ENCODE assay signal across 13 cellular contexts in the genomic region with DNA sequence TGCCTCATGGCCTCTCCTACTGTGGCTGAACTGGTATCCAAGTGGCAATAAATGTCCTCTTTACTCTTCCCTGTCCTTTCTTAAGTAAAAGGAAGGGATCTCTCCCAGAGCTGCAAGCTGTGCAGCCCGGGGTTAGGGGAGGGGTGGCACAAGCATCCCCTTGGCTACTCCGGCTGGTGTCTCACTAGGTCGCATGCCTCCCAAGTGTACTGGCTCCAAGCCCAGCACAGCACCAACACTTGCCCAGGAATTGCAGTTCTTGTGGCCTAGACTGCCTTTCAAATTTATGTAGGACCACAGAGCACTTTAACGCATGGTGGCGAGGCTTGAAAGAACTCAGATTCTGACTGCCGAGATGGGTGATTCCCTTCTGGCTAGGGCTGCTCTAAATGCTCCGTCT.
"Had no signal": no experiment of that assay in that cellular context is flagged by ENCODE, and none has a peak within 500 bp of the region (broad histone marks: within the 10 kb centered on the region; RNA-seq: fewer than 3 reads in every experiment).

No MANE protein-coding gene starts in this region.

- H3K4me1 ChIP-seq: sigmoid colon, tibial nerve, upper lobe of right lung, vagina had no signal

- H3K27me3 ChIP-seq: neutrophil, upper lobe of right lung, vagina had no signal

- H3K4me3 ChIP-seq: mucosa of descending colon, sigmoid colon, tibial nerve, upper lobe of right lung, vagina had no signal

- ATAC-seq: mucosa of descending colon; naive thymus-derived CD8-positive, alpha-beta T cell; stimulated activated naive CD8-positive, alpha-beta T cell treated with anti-CD3 and anti-CD28 coated beads, Interleukin-15, Interleukin-2, amounts not matched to agents 100 U/mL and 50 U/mL, for 24 hours; upper lobe of right lung had no signal

- H3K9me3 ChIP-seq: mucosa of descending colon, neutrophil, sigmoid colon, tibial nerve, upper lobe of right lung, vagina had no signal

- DNase-seq: effector memory CD4-positive, alpha-beta T cell; mammary epithelial cell; mucosa of descending colon; naive thymus-derived CD8-positive, alpha-beta T cell; posterior cingulate gyrus; sigmoid colon; small intestine; stimulated activated CD4-positive, alpha-beta T cell treated with anti-CD3 and anti-CD28 coated beads, Interleukin-12 subunit alpha, Interleukin-12 subunit beta, amount 100 ng/mL, for 4 hours; stimulated activated naive CD8-positive, alpha-beta T cell treated with anti-CD3 and anti-CD28 coated beads, Interleukin-15, Interleukin-2, amounts not matched to agents 100 U/mL and 50 U/mL, for 24 hours; upper lobe of right lung had no signal

- H3K36me3 ChIP-seq: neutrophil, sigmoid colon, tibial nerve, upper lobe of right lung, vagina had no signal

- H3K27ac ChIP-seq: neutrophil, sigmoid colon, tibial nerve, upper lobe of right lung, vagina had no signal
